In the genomic region with DNA sequence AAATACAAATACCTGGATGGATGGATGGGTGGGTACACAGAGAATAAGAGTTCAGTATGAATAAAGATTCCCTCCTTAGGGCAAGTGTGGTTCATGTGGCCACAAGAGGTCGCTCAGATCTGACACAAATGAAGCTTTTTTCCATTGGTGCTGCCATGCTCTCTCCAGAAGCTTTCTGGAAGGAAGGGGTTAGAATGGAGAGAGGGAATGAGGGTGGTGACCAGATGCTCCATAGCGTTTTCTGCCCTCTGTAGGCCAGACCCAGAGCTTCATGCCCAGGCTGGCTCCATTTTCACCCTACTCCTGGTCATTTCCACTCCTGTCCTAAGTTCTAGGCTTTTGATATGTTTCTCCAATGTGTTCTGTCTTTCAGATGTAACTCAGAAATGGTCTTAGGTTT, we compare ENCODE assay signal across 8 cellular contexts. TPM values are rescaled to one million over a fixed set of nuclear protein-coding genes. Genes with fewer than 3 reads are reported as not detected.
DNase-seq lines count a peak whose midpoint lies in the region; ATAC-seq and TF ChIP-seq lines count a peak whose summit lies in the region.

No MANE protein-coding gene starts in this region.

- intact Hi-C loops in PC-3 (cut with micrococcal nuclease) = loop anchor here (1.0 to 2.0 kb wide), 6 partner anchors 18 to 208 kb away; partner anchors contain the start of genes DUSP23 and IGSF9

- no peaks in the 10 kb centered on the region for H4K20me1 ChIP-seq in PC-3 (ENCODE audit: low read length)

- H3K4me3 ChIP-seq in PC-3 (ENCODE audit: low read length) = no peak overlapping the region

- H2AFZ ChIP-seq in PC-3 (ENCODE audit: low read length) = 0 out of 2 replicates have a peak overlapping the region, but pooled peaks have one; percentile 3

- peak; percentile 41 for DNase-seq in GDM1 (lab: John Stamatoyannopoulos, UW)
- DNase-seq in M059J (ENCODE audit: low read depth) = peak; percentile 81
- peak; percentile 92 for DNase-seq in PC-3
- peak; percentile 21 for DNase-seq in activated gamma-delta T cell treated with anti-CD3 and anti-CD28 coated beads, Interleukin-2, amount 50 U/mL, for 16 hours (ENCODE audit: low read depth)
- DNase-seq in glomerular visceral epithelial cell (ENCODE audit: extremely low spot score) = peak; percentile 77
- DNase-seq in pons (ENCODE audit: low spot score) = peak; percentile 81

- H3K9me2 ChIP-seq in PC-3 (replicated peaks; ENCODE audit: low read length) = no peaks in the 10 kb centered on the region

- POLR2A ChIA-PET in PC-3 (lab: Charles Lee; ENCODE audit: unreplicated experiment) = no interaction called here

- no peak overlapping the region for H3K27ac ChIP-seq in PC-3 (ENCODE audit: low read length)

- CTCF ChIA-PET in PC-3 (lab: Charles Lee) = interaction anchor here (0.6 to 2.9 kb wide), 12 partner anchors 13 to 670 kb away, joined by 3 to 105 read pairs (median 3); partner anchors contain the start of gene DUSP23

- peaks cover 33% of the 10 kb centered on the region for H3K27me3 ChIP-seq in PC-3 (ENCODE audit: low read length)

- no peak overlapping the region for H3K9ac ChIP-seq in PC-3 (ENCODE audit: low read length)

- H3K79me2 ChIP-seq in PC-3 (ENCODE audit: low read length) = no peaks in the 10 kb centered on the region

- peaks cover 3% of the 10 kb centered on the region; the same call in 1 of the 2 replicates for H3K4me1 ChIP-seq in PC-3 (ENCODE audit: insufficient read depth, low read length)

- no peak overlapping the region for H3K4me2 ChIP-seq in PC-3 (ENCODE audit: low read length)

- peak; percentile 98 for TF ChIP-seq CTCF in PC-3 (conservative IDR thresholded peaks at IDR 0.05; ENCODE audit: low read depth, low read length)

- no peaks in the 10 kb centered on the region for H3K9me3 ChIP-seq in PC-3 (ENCODE audit: low read length)

- H3K36me3 ChIP-seq in PC-3 (ENCODE audit: low read depth, low read length) = no peaks in the 10 kb centered on the region

- peak; percentile 94 for ATAC-seq in PC-3
- no peak for ATAC-seq in GM21576 (IDR thresholded peaks at IDR 0.05; ENCODE audit: unreplicated experiment)
- ATAC-seq in GM21381 (IDR thresholded peaks at IDR 0.05; ENCODE audit: unreplicated experiment) = no peak

- no TSS peak for BruUV-seq in PC-3 (replicated peaks; lab: Mats Ljungman, UMichigan)

- no peaks in the 10 kb centered on the region for H3F3A ChIP-seq in PC-3 (ENCODE audit: low read length, unreplicated experiment)

RNA-seq across cellular contexts. Expression of gene FCRL6, which starts 3.3 kb away (rescaled TPM):
- not detected in 2 replicates for total RNA-seq in M059J (2014; rRNA removed; shearing (Covaris generic))
- total RNA-seq in PC-3 (2014; rRNA removed) = not detected in 2 replicates

RNA-seq across cellular contexts. Expression of gene DUSP23, which starts 18.1 kb away (rescaled TPM):
- 25.6 and 37.0 TPM in 2 replicates for total RNA-seq in M059J (2014; rRNA removed; shearing (Covaris generic))
- total RNA-seq in PC-3 (2014; rRNA removed) = 20.4 and 27.6 TPM in 2 replicates

RNA-seq across cellular contexts. Expression of gene SLAMF8, which starts 27.8 kb away (rescaled TPM):
- 0.05 and 0.25 TPM in 2 replicates for total RNA-seq in M059J (2014; rRNA removed; shearing (Covaris generic))
- not detected in 2 replicates for total RNA-seq in PC-3 (2014; rRNA removed)

Comparison
In these comparisons a context has a peak if more than half of its experiments do, and no peak if none do; other contexts are left out.
1. DNase-seq: peak in every context shown above with its lines; median percentile 92 in PC-3; 81 in M059J; 81 in pons; 77 in glomerular visceral epithelial cell; 41 in GDM1; 21 in activated gamma-delta T cell treated with anti-CD3 and anti-CD28 coated beads, Interleukin-2, amount 50 U/mL, for 16 hours.